23 cellular contexts compared by ENCODE assay signal in the genomic region with DNA sequence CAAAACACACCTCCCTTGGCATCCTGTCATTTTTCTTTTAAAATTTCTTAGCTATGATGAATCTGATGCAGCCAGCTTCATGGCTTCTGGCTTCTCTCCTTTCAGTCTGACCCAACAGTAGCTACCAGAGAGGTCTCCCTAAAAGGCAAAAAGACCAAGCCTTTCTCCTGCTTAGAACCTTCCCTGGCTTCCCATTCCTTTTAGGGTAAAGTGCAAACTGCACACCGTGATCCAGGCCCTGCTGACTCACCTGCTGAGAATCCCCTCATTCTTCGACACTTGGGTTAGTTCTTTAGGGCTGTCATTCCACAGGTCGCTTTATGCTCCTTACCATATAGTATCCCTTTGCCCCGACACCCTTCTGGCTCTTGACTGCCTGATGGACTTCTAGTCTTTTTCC.
DNase-seq lines count a peak whose midpoint lies in the region; ATAC-seq and TF ChIP-seq lines count a peak whose summit lies in the region.
"Had no signal": no experiment of that assay in that cellular context is flagged by ENCODE, and none has a peak within 500 bp of the region (broad histone marks: within the 10 kb centered on the region; RNA-seq: fewer than 3 reads in every experiment).

No MANE protein-coding gene starts in this region.

- H3K36me3 ChIP-seq in RWPE2 (ENCODE audit: low read depth) (no peaks in the 10 kb centered on the region), rectal smooth muscle tissue (ENCODE audit: control insufficient read depth, insufficient read depth, low read length) (no peaks in the 10 kb centered on the region)
- H3K36me3 ChIP-seq: uterus had no signal

- no peaks in the 10 kb centered on the region for H3K36me3 Mint-ChIP-seq in Calu3 (ENCODE audit: insufficient read depth, unreplicated experiment)
- H3K36me3 Mint-ChIP-seq: naive thymus-derived CD4-positive, alpha-beta T cell had no signal

- peak; percentile 92 for ATAC-seq in RWPE2 (ENCODE audit: low read depth)
- ATAC-seq: left cardiac atrium; naive thymus-derived CD4-positive, alpha-beta T cell; right cardiac atrium; Right ventricle myocardium inferior had no signal

- no peak overlapping the region for H3K4me3 Mint-ChIP-seq in Calu3 (ENCODE audit: low read depth, unreplicated experiment)
- H3K4me3 Mint-ChIP-seq: naive thymus-derived CD4-positive, alpha-beta T cell had no signal

- H3K4me1 Mint-ChIP-seq in Calu3 (ENCODE audit: low read depth, unreplicated experiment): peaks cover 33% of the 10 kb centered on the region

- BruUV-seq in Calu3 (replicated peaks; lab: Mats Ljungman, UMichigan): no TSS peak

- H3K27ac Mint-ChIP-seq in Calu3 (ENCODE audit: unreplicated experiment): peak overlapping the region; percentile 79
- H3K27ac Mint-ChIP-seq: naive thymus-derived CD4-positive, alpha-beta T cell had no signal

- H3K27me3 ChIP-seq in RWPE2 (ENCODE audit: insufficient read depth, poor library complexity, severe bottlenecking) (peaks cover 2% of the 10 kb centered on the region), rectal smooth muscle tissue (ENCODE audit: control insufficient read depth, insufficient read depth, low read length) (no peaks in the 10 kb centered on the region)
- H3K27me3 ChIP-seq: uterus had no signal

- no peak overlapping the region for H3K9ac ChIP-seq in rectal smooth muscle tissue (ENCODE audit: low read length)

- TF ChIP-seq CTCF in Calu3 (IDR thresholded peaks at IDR 0.05; ENCODE audit: unreplicated experiment): no peak
- TF ChIP-seq CTCF in RWPE2 (IDR thresholded peaks at IDR 0.05; ENCODE audit: poor library complexity, severe bottlenecking): no peak

- H3K4me1 ChIP-seq in RWPE2 (ENCODE audit: insufficient read depth, poor library complexity, severe bottlenecking): peaks cover 4% of the 10 kb centered on the region
- H3K4me1 ChIP-seq in rectal smooth muscle tissue (ENCODE audit: control insufficient read depth, insufficient read depth, low read length): no peaks in the 10 kb centered on the region
- H3K4me1 ChIP-seq: uterus had no signal

- no peak overlapping the region for H3K4me3 ChIP-seq in RWPE2 (ENCODE audit: severe bottlenecking)
- H3K4me3 ChIP-seq in rectal smooth muscle tissue (ENCODE audit: low read length): no peak overlapping the region
- H3K4me3 ChIP-seq: uterus had no signal

- DNase-seq in Calu3 (peak; percentile 48), RWPE2 (ENCODE audit: low spot score) (no peak), glomerular visceral epithelial cell (ENCODE audit: extremely low spot score) (peak; percentile 67), EL (no peak), DMS153 (lab: John Stamatoyannopoulos, UW) (no peak), GDM1 (lab: John Stamatoyannopoulos, UW) (no peak), NCI-H524 (lab: John Stamatoyannopoulos, UW) (no peak)
- DNase-seq: activated T-cell treated with anti-CD3 and anti-CD28 coated beads, Interleukin-2, amount 50 U/mL, for 1 hour; C1 segment of cervical spinal cord; central memory CD4-positive, alpha-beta T cell; foreskin fibroblast; GF-D8; KG1; left cardiac atrium; naive thymus-derived CD4-positive, alpha-beta T cell; NCI-H146; NCI-H2171; NCI-H69; right cardiac atrium had no signal

- CTCF ChIA-PET in Calu3 (lab: Charles Lee): no interaction called here

- H3K27me3 Mint-ChIP-seq in Calu3 (ENCODE audit: unreplicated experiment): peaks cover 19% of the 10 kb centered on the region

- H3K9me3 Mint-ChIP-seq in Calu3 (ENCODE audit: low read depth, unreplicated experiment): no peaks in the 10 kb centered on the region

- intact Hi-C loops in Calu3 (cut with micrococcal nuclease; ENCODE audit: unreplicated experiment): no loop called here

- H3K27ac ChIP-seq in RWPE2 (ENCODE audit: poor library complexity, severe bottlenecking) (no peak overlapping the region), rectal smooth muscle tissue (ENCODE audit: low read depth, low read length) (peak overlapping the region; percentile 16)
- H3K27ac ChIP-seq: epithelial cell of prostate, uterus had no signal

- no peaks in the 10 kb centered on the region for H3K9me3 ChIP-seq in RWPE2 (ENCODE audit: severe bottlenecking)
- H3K9me3 ChIP-seq: uterus had no signal

Comparison
In these comparisons a context has a peak if more than half of its experiments do, and no peak if none do; other contexts are left out.
1. DNase-seq: peak in Calu3 (single experiment) and glomerular visceral epithelial cell (single experiment); none in RWPE2 (single experiment), EL (single experiment), DMS153 (single experiment), GDM1 (single experiment) and NCI-H524 (0 of 2).